11 cellular contexts compared by ENCODE assay signal in genomic region chr22:41846268-41847002, GRCh38. TPM values are rescaled to one million over a fixed set of nuclear protein-coding genes. Genes with fewer than 3 reads are reported as not detected.
DNase-seq lines count a peak whose midpoint lies in the region; ATAC-seq and TF ChIP-seq lines count a peak whose summit lies in the region.
"Had no signal": no experiment of that assay in that cellular context is flagged by ENCODE, and none has a peak within 500 bp of the region (broad histone marks: within the 10 kb centered on the region; RNA-seq: fewer than 3 reads in every experiment).

No MANE protein-coding gene starts in this region.

- H3K27ac Mint-ChIP-seq in activated T-cell treated with anti-CD3 and anti-CD28 coated beads, Interleukin-2, amount 50 U/mL, for 72 hours = peak overlapping the region; percentile 58
- H3K27ac Mint-ChIP-seq in activated B cell treated with CpG ODN at 0.5 μM for 24 hours = peak overlapping the region; percentile 33
- H3K27ac Mint-ChIP-seq: activated naive CD4-positive, alpha-beta T cell treated with anti-CD3 and anti-CD28 coated beads, Interleukin-2, amount 10 ng/mL, durations not matched to agents 7 days and 5 days had no signal

- 41 to 53% (median 47%) methylated on average over 10 of the region's 10 CpGs for WGBS in stomach, 5 donors

- peaks cover 0 to 10% of the 10 kb centered on the region in 2 donors for H3K36me3 Mint-ChIP-seq in activated T-cell treated with anti-CD3 and anti-CD28 coated beads, Interleukin-2, amount 50 U/mL, for 72 hours (ENCODE audit: insufficient read depth in 2 of 2)
- H3K36me3 Mint-ChIP-seq in activated B cell treated with CpG ODN at 0.5 μM for 24 hours (ENCODE audit: low read depth) = peaks cover 45% of the 10 kb centered on the region

- H3K36me3 ChIP-seq in iPS-15b (ENCODE audit: control insufficient read depth, insufficient read depth, low read length) (no peaks in the 10 kb centered on the region), stomach (peaks cover 0 to 3% (median under 1%) of the 10 kb centered on the region in 4 donors)

- no peaks in the 10 kb centered on the region for H3K9me3 ChIP-seq in iPS-15b (ENCODE audit: control insufficient read depth, insufficient read depth, low read length)
- H3K9me3 ChIP-seq in stomach = no peaks in the 10 kb centered on the region

- TF ChIP-seq EP300 in stomach (IDR thresholded peaks at IDR 0.05) = no peak

- no peaks in the 10 kb centered on the region for H3K27me3 ChIP-seq in iPS-15b (ENCODE audit: control insufficient read depth, insufficient read depth, low read length)
- H3K27me3 ChIP-seq in stomach = no peaks in the 10 kb centered on the region

- H3K9me3 Mint-ChIP-seq in activated T-cell treated with anti-CD3 and anti-CD28 coated beads, Interleukin-2, amount 50 U/mL, for 72 hours = no peaks in the 10 kb centered on the region
- no peaks in the 10 kb centered on the region for H3K9me3 Mint-ChIP-seq in activated B cell treated with CpG ODN at 0.5 μM for 24 hours
- H3K9me3 Mint-ChIP-seq: activated naive CD4-positive, alpha-beta T cell treated with anti-CD3 and anti-CD28 coated beads, Interleukin-2, amount 10 ng/mL, durations not matched to agents 7 days and 5 days had no signal

- H3K27me3 Mint-ChIP-seq in activated T-cell treated with anti-CD3 and anti-CD28 coated beads, Interleukin-2, amount 50 U/mL, for 72 hours (ENCODE audit: low read depth) = no peaks in the 10 kb centered on the region
- no peaks in the 10 kb centered on the region for H3K27me3 Mint-ChIP-seq in activated B cell treated with CpG ODN at 0.5 μM for 24 hours
- H3K27me3 Mint-ChIP-seq: activated naive CD4-positive, alpha-beta T cell treated with anti-CD3 and anti-CD28 coated beads, Interleukin-2, amount 10 ng/mL, durations not matched to agents 7 days and 5 days had no signal

- CTCF ChIA-PET in activated B cell treated with CpG ODN at 0.5 μM for 24 hours (lab: Charles Lee) = interaction anchor here (1.2 kb wide), 1 partner anchor 11 kb away, joined by 3 read pairs; no protein-coding TSS in a partner anchor

- H3K4me3 ChIP-seq in iPS-15b (ENCODE audit: low read depth, low read length) = no peak overlapping the region
- no peak overlapping the region for H3K4me3 ChIP-seq in stomach

- no peak for DNase-seq in activated T-cell treated with anti-CD3 and anti-CD28 coated beads, Interleukin-2, amount 50 U/mL, for 72 hours
- DNase-seq in activated T-cell treated with anti-CD3 and anti-CD28 coated beads, Interleukin-2, amount 50 U/mL, for 1 hour = no peak
- no peak for DNase-seq in activated B cell treated with CpG ODN at 0.5 μM for 24 hours
- no peak for DNase-seq in stomach
- DNase-seq in NCI-H345 (lab: John Stamatoyannopoulos, UW) = no peak
- no peak for DNase-seq in inferior parietal cortex (ENCODE audit: extremely low spot score)
- DNase-seq in germinal center (ENCODE audit: low spot score) = no peak
- DNase-seq: activated naive CD4-positive, alpha-beta T cell treated with anti-CD3 and anti-CD28 coated beads, Interleukin-2, amount 10 ng/mL, durations not matched to agents 7 days and 5 days; PC-3; stimulated activated CD4-positive, alpha-beta T cell treated with anti-CD3 and anti-CD28 coated beads, Interleukin-12 subunit alpha, Interleukin-12 subunit beta, amount 100 ng/mL, for 4 hours had no signal

- no peak for TF ChIP-seq CTCF in activated B cell treated with CpG ODN at 0.5 μM for 24 hours (IDR thresholded peaks at IDR 0.05)
- no peak for TF ChIP-seq CTCF in stomach (IDR thresholded peaks at IDR 0.05)

- intact Hi-C loops in activated B cell treated with CpG ODN at 0.5 μM for 24 hours (cut with micrococcal nuclease) (no loop called here), stomach (cut with DNase I; ENCODE audit: low total_unique reads) (no loop called here)

- no peak for TF ChIP-seq POLR2A in stomach (IDR thresholded peaks at IDR 0.05)

- peak overlapping the region; percentile 7 to 37 for H3K4me3 Mint-ChIP-seq in activated T-cell treated with anti-CD3 and anti-CD28 coated beads, Interleukin-2, amount 50 U/mL, for 72 hours
- no peak overlapping the region for H3K4me3 Mint-ChIP-seq in activated B cell treated with CpG ODN at 0.5 μM for 24 hours
- H3K4me3 Mint-ChIP-seq: activated naive CD4-positive, alpha-beta T cell treated with anti-CD3 and anti-CD28 coated beads, Interleukin-2, amount 10 ng/mL, durations not matched to agents 7 days and 5 days had no signal

- no peak for ATAC-seq in activated T-cell treated with anti-CD3 and anti-CD28 coated beads, Interleukin-2, amount 50 U/mL, for 72 hours (replicated peaks in 1 of 2)
- ATAC-seq in activated B cell treated with CpG ODN at 0.5 μM for 24 hours (ENCODE audit: low read depth) = no peak
- ATAC-seq: PC-3 had no signal

- peaks cover 31% of the 10 kb centered on the region for H3K4me1 ChIP-seq in iPS-15b (ENCODE audit: control insufficient read depth, insufficient read depth, low read length)
- peaks cover 69 to 80% (median 72%) of the 10 kb centered on the region in 4 donors for H3K4me1 ChIP-seq in stomach

- peaks cover 77% of the 10 kb centered on the region for H3K4me1 Mint-ChIP-seq in activated T-cell treated with anti-CD3 and anti-CD28 coated beads, Interleukin-2, amount 50 U/mL, for 72 hours (ENCODE audit: low read depth)
- peaks cover 74% of the 10 kb centered on the region for H3K4me1 Mint-ChIP-seq in activated B cell treated with CpG ODN at 0.5 μM for 24 hours

- H3K9ac ChIP-seq in iPS-15b (ENCODE audit: low read depth, low read length) = peak overlapping the region; percentile 41

- H3K27ac ChIP-seq in stomach = peak overlapping the region; percentile 43 to 84 (median 74)

- POLR2A ChIA-PET in activated B cell treated with CpG ODN at 0.5 μM for 24 hours (lab: Charles Lee) = interaction anchor here (1.0 to 1.8 kb wide), 4 partner anchors 11 to 73 kb away, joined by 4 to 8 read pairs (median 4); partner anchors contain the start of gene SREBF2

RNA-seq across cellular contexts. Expression of gene SREBF2, which starts 13.5 kb away (rescaled TPM):
- total RNA-seq in activated T-cell treated with anti-CD3 and anti-CD28 coated beads, Interleukin-2, amount 50 U/mL, for 72 hours = 100 to 1,000 TPM; 127 to 131 TPM
- total RNA-seq in activated B cell treated with CpG ODN at 0.5 μM for 24 hours (253 and 307 TPM in 2 replicates), stomach (100 to 1,000 TPM in 1 of 5 donors, 10 to 100 TPM in 4; 41.3 to 159 (median 91.7) TPM)
- polyA plus RNA-seq in stomach = 10 to 100 TPM; 12.2 to 48.7 (median 29.8) TPM

RNA-seq across cellular contexts. Expression of gene CCDC134, which starts 46.0 kb away (rescaled TPM):
- total RNA-seq in activated T-cell treated with anti-CD3 and anti-CD28 coated beads, Interleukin-2, amount 50 U/mL, for 72 hours = 10 to 100 TPM; 18.9 to 23.1 TPM
- total RNA-seq in activated B cell treated with CpG ODN at 0.5 μM for 24 hours = 9.2 and 13.2 TPM in 2 replicates
- total RNA-seq in stomach = 10 to 100 TPM in 2 of 5 donors, 1 to 10 TPM in 2, not detected in 1; 4.9 to 16.5 (median 12.1) TPM
- 1 to 10 TPM in 2 of 3 donors, not detected in 1; 1.6 to 2.5 TPM for polyA plus RNA-seq in stomach
